ENCODE assay signal across 22 cellular contexts in genomic region chr21:45466330-45467220, GRCh38.
A peak's percentile ranks its signal among the peaks of the same experiment; 100 is the strongest.
DNase-seq lines count a peak whose midpoint lies in the region; ATAC-seq, FAIRE-seq and TF ChIP-seq lines count a peak whose summit lies in the region.
"Had no signal": no experiment of that assay in that cellular context is flagged by ENCODE, and none has a peak within 500 bp of the region (broad histone marks: within the 10 kb centered on the region; RNA-seq: fewer than 3 reads in every experiment).

No MANE protein-coding gene starts in this region.

- H3K4me3 ChIP-seq in astrocyte (ENCODE audit: insufficient read depth, low read depth, low read length) (no peak overlapping the region), skeletal muscle satellite cell (ENCODE audit: low read length) (no peak overlapping the region)
- H3K4me3 ChIP-seq: esophagus squamous epithelium, prostate gland had no signal

- H3K4me3 Mint-ChIP-seq in astrocyte (ENCODE audit: unreplicated experiment) (peak overlapping the region; percentile 20), memory B cell (peak overlapping the region; percentile 83)
- H3K4me3 Mint-ChIP-seq: activated CD4-positive, alpha-beta memory T cell treated with anti-CD3 and anti-CD28 coated beads, Interleukin-2, amount 10 ng/mL, durations not matched to agents 7 days and 5 days; CD8-positive, alpha-beta T cell; naive thymus-derived CD4-positive, alpha-beta T cell; WTC11 had no signal

- FAIRE-seq in astrocyte (lab: Jason Lieb, UNC) = no peak

- H3K9me3 Mint-ChIP-seq in astrocyte (ENCODE audit: unreplicated experiment) (peaks cover 10% of the 10 kb centered on the region), memory B cell (peaks cover 9% of the 10 kb centered on the region)
- H3K9me3 Mint-ChIP-seq: activated CD4-positive, alpha-beta memory T cell treated with anti-CD3 and anti-CD28 coated beads, Interleukin-2, amount 10 ng/mL, durations not matched to agents 7 days and 5 days had no signal

- peaks cover 31% of the 10 kb centered on the region for H4K20me1 ChIP-seq in astrocyte (ENCODE audit: insufficient read depth, low read length)

- H3K79me2 ChIP-seq in astrocyte (ENCODE audit: insufficient read depth, low read length) = peaks cover 26% of the 10 kb centered on the region

- H3K9me3 ChIP-seq in astrocyte (ENCODE audit: insufficient read depth, low read depth, low read length) (no peaks in the 10 kb centered on the region), skeletal muscle satellite cell (replicated peaks; ENCODE audit: low read length) (peaks cover 7% of the 10 kb centered on the region)
- H3K9me3 ChIP-seq: prostate gland had no signal

- TF ChIP-seq CTCF in astrocyte (IDR thresholded peaks at IDR 0.05; ENCODE audit: insufficient read depth, low read depth, low read length) = no peak

- H2AFZ ChIP-seq in astrocyte (ENCODE audit: low read depth, low read length) = no peak overlapping the region

- H3K36me3 ChIP-seq in astrocyte (ENCODE audit: insufficient read depth, low read length) (peaks cover 3% of the 10 kb centered on the region), skeletal muscle satellite cell (ENCODE audit: insufficient read depth, low read length) (no peaks in the 10 kb centered on the region)
- H3K36me3 ChIP-seq: prostate gland had no signal

- H3K36me3 Mint-ChIP-seq in astrocyte (ENCODE audit: low read depth, unreplicated experiment) (peaks cover 39% of the 10 kb centered on the region), memory B cell (peaks cover 2% of the 10 kb centered on the region)
- H3K36me3 Mint-ChIP-seq: CD8-positive, alpha-beta T cell had no signal

- H3K27me3 Mint-ChIP-seq in astrocyte (ENCODE audit: low read depth, unreplicated experiment) (no peaks in the 10 kb centered on the region), memory B cell (peaks cover 6% of the 10 kb centered on the region)

- H3K9ac ChIP-seq in astrocyte (ENCODE audit: low read length) = no peak overlapping the region
- no peak overlapping the region for H3K9ac ChIP-seq in skeletal muscle satellite cell (ENCODE audit: low read depth, low read length)

- DNase-seq in NCI-H524 (lab: John Stamatoyannopoulos, UW) (peak; percentile 61 to 88), astrocyte (ENCODE audit: low read depth) (no peak), memory B cell (ENCODE audit: low spot score in 2 of 2) (no peak), NCI-H2029 treated with DMSO at 0.1 percent for 48 hours (lab: John Stamatoyannopoulos, UW) (no peak), NAMALWA (ENCODE audit: low spot score) (no peak), NCI-H510A (lab: John Stamatoyannopoulos, UW) (no peak)
- DNase-seq in stimulated activated naive CD4-positive, alpha-beta T cell (lab: John Stamatoyannopoulos, UW) = no peak
- DNase-seq: activated CD4-positive, alpha-beta memory T cell treated with anti-CD3 and anti-CD28 coated beads, Interleukin-2, amount 10 ng/mL, durations not matched to agents 7 days and 5 days; activated naive CD4-positive, alpha-beta T cell treated with Interleukin-2 at 50 U/mL for 16 hours; DMS79 treated with DMSO at 0.1 percent for 48 hours; effector CD8-positive, alpha-beta T cell; esophagus squamous epithelium; KBM-7; naive thymus-derived CD4-positive, alpha-beta T cell; NCI-H1048; NCI-H2081; NCI-H446 treated with DMSO at 0.1 percent for 48 hours; SIG-M5 had no signal

- H3K27me3 ChIP-seq in astrocyte (ENCODE audit: insufficient read depth, low read length) (no peaks in the 10 kb centered on the region), skeletal muscle satellite cell (ENCODE audit: control insufficient read depth, insufficient read depth, low read length) (no peaks in the 10 kb centered on the region)

- H3K27ac ChIP-seq in astrocyte (ENCODE audit: low read depth, low read length) = no peak overlapping the region
- H3K27ac ChIP-seq: prostate gland had no signal

- H3K4me1 Mint-ChIP-seq in astrocyte (ENCODE audit: low read depth, unreplicated experiment) = peaks cover 29% of the 10 kb centered on the region
- H3K4me1 Mint-ChIP-seq in memory B cell = peaks cover 14% of the 10 kb centered on the region

- ATAC-seq in memory B cell (ENCODE audit: low read depth) = no peak
- ATAC-seq: CD8-positive, alpha-beta T cell; naive thymus-derived CD4-positive, alpha-beta T cell; WTC11 had no signal

- H3K4me1 ChIP-seq in astrocyte (ENCODE audit: insufficient read depth, low read length) (peaks cover 18% of the 10 kb centered on the region), skeletal muscle satellite cell (ENCODE audit: control insufficient read depth, insufficient read depth, low read length) (peaks cover 32% of the 10 kb centered on the region)
- H3K4me1 ChIP-seq: prostate gland had no signal

- H3K4me2 ChIP-seq in astrocyte (ENCODE audit: low read length) (no peak overlapping the region), skeletal muscle satellite cell (ENCODE audit: low read length) (peak overlapping the region; percentile 13)

- no peak overlapping the region for H3K27ac Mint-ChIP-seq in astrocyte (ENCODE audit: unreplicated experiment)
- no peak overlapping the region for H3K27ac Mint-ChIP-seq in memory B cell
- H3K27ac Mint-ChIP-seq: activated CD4-positive, alpha-beta memory T cell treated with anti-CD3 and anti-CD28 coated beads, Interleukin-2, amount 10 ng/mL, durations not matched to agents 7 days and 5 days; CD8-positive, alpha-beta T cell; naive thymus-derived CD4-positive, alpha-beta T cell had no signal

Comparison
In these comparisons a context has a peak if more than half of its experiments do, and no peak if none do; other contexts are left out.
1. DNase-seq: peak in NCI-H524 (2 of 2); none in astrocyte (single experiment), memory B cell (0 of 2), NCI-H2029 treated with DMSO at 0.1 percent for 48 hours (single experiment), NAMALWA (single experiment), NCI-H510A (single experiment) and stimulated activated naive CD4-positive, alpha-beta T cell (0 of 6).